In genomic region chr5:82728931-82729717, GRCh38 we compare ENCODE assay signal across 25 cellular contexts.
"Had no signal": no experiment of that assay in that cellular context is flagged by ENCODE, and none has a peak within 500 bp of the region (broad histone marks: within the 10 kb centered on the region; RNA-seq: fewer than 3 reads in every experiment).

No MANE protein-coding gene starts in this region.

- H3K36me3 ChIP-seq: heart left ventricle, left lung, lower lobe of right lung, ovary, right atrium auricular region, right lobe of liver, suprapubic skin, thoracic aorta, tibial artery, upper lobe of right lung had no signal

- H3K4me1 ChIP-seq: left lung, lower lobe of right lung, right atrium auricular region, right lobe of liver, suprapubic skin, tibial artery, upper lobe of right lung had no signal

- ATAC-seq: heart left ventricle; left cardiac atrium; left lung; lower lobe of right lung; naive thymus-derived CD8-positive, alpha-beta T cell; right lobe of liver; stimulated activated effector memory CD8-positive, alpha-beta T cell treated with anti-CD3 and anti-CD28 coated beads, Interleukin-12 subunit alpha, Interleukin-12 subunit beta, amount 100 ng/mL, for 72 hours; upper lobe of right lung had no signal

- H3K9me3 ChIP-seq: heart left ventricle, left lung, lower lobe of right lung, ovary, right atrium auricular region, right lobe of liver, suprapubic skin, thoracic aorta, tibial artery, upper lobe of right lung had no signal

- H3K27me3 ChIP-seq: heart left ventricle, left lung, ovary, right atrium auricular region, right lobe of liver, suprapubic skin, tibial artery, upper lobe of right lung had no signal

- DNase-seq: heart left ventricle; hypothalamus; islet precursor cell; left cardiac atrium; left lung; lower lobe of right lung; mammary epithelial cell; mesenchymal stem cell; naive thymus-derived CD8-positive, alpha-beta T cell; nephron progenitor cell; ovary; right lobe of liver; stimulated activated CD4-positive, alpha-beta T cell treated with anti-CD3 and anti-CD28 coated beads, Interleukin-12 subunit alpha, Interleukin-12 subunit beta, amount 100 ng/mL, for 4 hours; stimulated activated CD4-positive, alpha-beta T cell treated with anti-CD3 and anti-CD28 coated beads, Interleukin-15, amount 100 ng/mL, for 24 hours; stimulated activated CD4-positive, alpha-beta T cell treated with anti-CD3 and anti-CD28 coated beads, Interleukin-2, amount 100 ng/mL, for 24 hours; stimulated activated CD4-positive, alpha-beta T cell treated with anti-CD3 and anti-CD28 coated beads, Interleukin-4, amount 100 ng/mL, for 1 hour; stimulated activated naive CD4-positive, alpha-beta T cell; tibial artery; trophoblast cell; upper lobe of right lung had no signal

- H3K4me3 ChIP-seq: heart left ventricle, left lung, lower lobe of right lung, ovary, right atrium auricular region, right lobe of liver, skin epidermis, suprapubic skin, thoracic aorta, tibial artery, upper lobe of right lung had no signal

- H3K27ac ChIP-seq: left lung, lower lobe of right lung, ovary, right atrium auricular region, right lobe of liver, skin epidermis, suprapubic skin, thoracic aorta, tibial artery, upper lobe of right lung had no signal
